In genomic region chr19:18385675-18386542, GRCh38 we compare ENCODE assay signal across 7 cellular contexts. TPM values are rescaled to one million over a fixed set of nuclear protein-coding genes. Genes with fewer than 3 reads are reported as not detected.
DNase-seq lines count a peak whose midpoint lies in the region; ATAC-seq and TF ChIP-seq lines count a peak whose summit lies in the region.

TSS of gene GDF15 (plus strand) at chr19:18386158. CDS start at chr19:18386190, 32 bp downstream.

- no peak within 1 kb of the TSS for H3K27ac Mint-ChIP-seq in activated naive CD4-positive, alpha-beta T cell treated with anti-CD3 and anti-CD28 coated beads for 36 hours
- H3K27ac Mint-ChIP-seq in stimulated activated memory B cell treated with anti-CD40 and anti-IgM and Interleukin-4, amounts not matched to agents 10 μg/mL and 1 μg/mL and 100 μg/mL, for 72 hours: no peak within 1 kb of the TSS

- in situ Hi-C loops in gastrocnemius medialis (cut with MboI; ENCODE audit: low sequenced_read_pairs in 4 of 4): no loop called here

- H3K4me3 ChIP-seq in GM06990 (replicated peaks; ENCODE audit: low read depth, low read length) (peak within 1 kb of the TSS; percentile 51), LNCaP clone FGC (ENCODE audit: low read depth, low read length) (peak within 1 kb of the TSS; percentile 94), left ventricle myocardium inferior (peak within 1 kb of the TSS; percentile 58), gastrocnemius medialis (peak within 1 kb of the TSS in 1 of 4 donors; percentile 13)

- peak; percentile 81 for TF ChIP-seq CTCF in GM06990 (IDR thresholded peaks at IDR 0.05; ENCODE audit: insufficient read depth, low read length, poor library complexity, severe bottlenecking)
- peak; percentile 81 for TF ChIP-seq CTCF in LNCaP clone FGC (IDR thresholded peaks at IDR 0.05; ENCODE audit: control insufficient read depth, extremely low read depth, insufficient read depth)
- peak; percentile 60 for TF ChIP-seq CTCF in left ventricle myocardium inferior (IDR thresholded peaks at IDR 0.05; ENCODE audit: borderline replicate concordance)
- peak in 4 of 5 experiments; percentile 23 to 52 (median 38) for TF ChIP-seq CTCF in gastrocnemius medialis (IDR thresholded peaks at IDR 0.05 in 4 of 5, conservative IDR thresholded peaks at IDR 0.05 in 1 of 5)

- H3K9me3 Mint-ChIP-seq in activated naive CD4-positive, alpha-beta T cell treated with anti-CD3 and anti-CD28 coated beads for 36 hours: no peaks in the 10 kb centered on the region
- peaks cover 2% of the 10 kb centered on the region for H3K9me3 Mint-ChIP-seq in stimulated activated memory B cell treated with anti-CD40 and anti-IgM and Interleukin-4, amounts not matched to agents 10 μg/mL and 1 μg/mL and 100 μg/mL, for 72 hours

- peak; percentile 14 to 32 for TF ChIP-seq POLR2A in gastrocnemius medialis (IDR thresholded peaks at IDR 0.05)

- intact Hi-C loops in activated naive CD4-positive, alpha-beta T cell treated with anti-CD3 and anti-CD28 coated beads for 36 hours (cut with micrococcal nuclease): no loop called here
- intact Hi-C loops in left ventricle myocardium inferior (cut with micrococcal nuclease): no loop called here
- intact Hi-C loops in gastrocnemius medialis (cut with DNase I; ENCODE audit: low total_unique reads): no loop called here

- H3K9me3 ChIP-seq in left ventricle myocardium inferior (replicated peaks) (peaks cover 4% of the 10 kb centered on the region), gastrocnemius medialis (no peaks in the 10 kb centered on the region)

- DNase-seq in GM06990 (ENCODE audit: extremely low read depth, insufficient read length) (no peak), LNCaP clone FGC (ENCODE audit: low read depth) (peak; percentile 87), left ventricle myocardium inferior (peak; percentile 61), gastrocnemius medialis (no peak)
- peak; percentile 56 for DNase-seq in activated naive CD4-positive, alpha-beta T cell treated with anti-CD3 and anti-CD28 coated beads for 36 hours

- CTCF ChIA-PET in activated naive CD4-positive, alpha-beta T cell treated with anti-CD3 and anti-CD28 coated beads for 36 hours (lab: Charles Lee): interaction anchor here (0.8 to 1.3 kb wide), 4 partner anchors 25 to 113 kb away, joined by 3 to 5 read pairs (median 4); no protein-coding TSS in a partner anchor

- H3K36me3 ChIP-seq in GM06990 (ENCODE audit: control insufficient read depth, insufficient read depth, low read length): no peaks in the 10 kb centered on the region
- no peaks in the 10 kb centered on the region for H3K36me3 ChIP-seq in left ventricle myocardium inferior
- H3K36me3 ChIP-seq in gastrocnemius medialis: no peaks in the 10 kb centered on the region

- no peaks in the 10 kb centered on the region for H3K4me1 Mint-ChIP-seq in activated naive CD4-positive, alpha-beta T cell treated with anti-CD3 and anti-CD28 coated beads for 36 hours (ENCODE audit: low read depth)
- H3K4me1 Mint-ChIP-seq in stimulated activated memory B cell treated with anti-CD40 and anti-IgM and Interleukin-4, amounts not matched to agents 10 μg/mL and 1 μg/mL and 100 μg/mL, for 72 hours: peaks cover 15% of the 10 kb centered on the region

- H3K27ac ChIP-seq in left ventricle myocardium inferior (replicated peaks) (peak within 1 kb of the TSS; percentile 30), gastrocnemius medialis (peak within 1 kb of the TSS in 1 of 4 donors; percentile 2)

- peaks cover 32% of the 10 kb centered on the region for H3K27me3 Mint-ChIP-seq in activated naive CD4-positive, alpha-beta T cell treated with anti-CD3 and anti-CD28 coated beads for 36 hours (ENCODE audit: low read depth)
- H3K27me3 Mint-ChIP-seq in stimulated activated memory B cell treated with anti-CD40 and anti-IgM and Interleukin-4, amounts not matched to agents 10 μg/mL and 1 μg/mL and 100 μg/mL, for 72 hours: peaks cover 52% of the 10 kb centered on the region

- H3K4me1 ChIP-seq in left ventricle myocardium inferior (peaks cover 36% of the 10 kb centered on the region), gastrocnemius medialis (peaks cover under 1 to 9% of the 10 kb centered on the region in 2 donors)

- H3K27me3 ChIP-seq in GM06990 (replicated peaks; ENCODE audit: control insufficient read depth, insufficient read depth, low read length) (no peaks in the 10 kb centered on the region), left ventricle myocardium inferior (ENCODE audit: low read depth) (peaks cover 6% of the 10 kb centered on the region), gastrocnemius medialis (peaks cover 0 to 11% (median 0%) of the 10 kb centered on the region in 3 donors)

- ATAC-seq in gastrocnemius medialis (no peak), GM21381 (IDR thresholded peaks at IDR 0.05; ENCODE audit: unreplicated experiment) (no peak)
- no peak for ATAC-seq in stimulated activated memory B cell treated with anti-CD40 and anti-IgM and Interleukin-4, amounts not matched to agents 10 μg/mL and 1 μg/mL and 100 μg/mL, for 72 hours

- H3K36me3 Mint-ChIP-seq in activated naive CD4-positive, alpha-beta T cell treated with anti-CD3 and anti-CD28 coated beads for 36 hours (ENCODE audit: low read depth): no peaks in the 10 kb centered on the region
- peaks cover 14% of the 10 kb centered on the region for H3K36me3 Mint-ChIP-seq in stimulated activated memory B cell treated with anti-CD40 and anti-IgM and Interleukin-4, amounts not matched to agents 10 μg/mL and 1 μg/mL and 100 μg/mL, for 72 hours

- H3K4me3 Mint-ChIP-seq in activated naive CD4-positive, alpha-beta T cell treated with anti-CD3 and anti-CD28 coated beads for 36 hours: no peak within 1 kb of the TSS
- H3K4me3 Mint-ChIP-seq in stimulated activated memory B cell treated with anti-CD40 and anti-IgM and Interleukin-4, amounts not matched to agents 10 μg/mL and 1 μg/mL and 100 μg/mL, for 72 hours: no peak within 1 kb of the TSS

RNA-seq across cellular contexts. Expression of gene GDF15, which starts in this region (rescaled TPM):
- total RNA-seq in activated naive CD4-positive, alpha-beta T cell treated with anti-CD3 and anti-CD28 coated beads for 36 hours: under 1 TPM in 1 of 2 experiments, not detected in 1; 0.20 TPM
- total RNA-seq in left ventricle myocardium inferior (0.33 TPM), gastrocnemius medialis (1 to 10 TPM in 2 of 4 donors, not detected in 2; 1.4 to 2.7 TPM)

Comparison
In these comparisons a context has a peak if more than half of its experiments do, and no peak if none do; other contexts are left out.
1. Peak in DNase-seq in activated naive CD4-positive, alpha-beta T cell treated with anti-CD3 and anti-CD28 coated beads for 36 hours; RNA of the gene not detected or under 1 TPM.
2. Peak in DNase-seq, H3K4me3 ChIP-seq and H3K27ac ChIP-seq in left ventricle myocardium inferior; RNA of the gene not detected or under 1 TPM.